Comparison of ENCODE assay signal across 20 cellular contexts in the genomic region with DNA sequence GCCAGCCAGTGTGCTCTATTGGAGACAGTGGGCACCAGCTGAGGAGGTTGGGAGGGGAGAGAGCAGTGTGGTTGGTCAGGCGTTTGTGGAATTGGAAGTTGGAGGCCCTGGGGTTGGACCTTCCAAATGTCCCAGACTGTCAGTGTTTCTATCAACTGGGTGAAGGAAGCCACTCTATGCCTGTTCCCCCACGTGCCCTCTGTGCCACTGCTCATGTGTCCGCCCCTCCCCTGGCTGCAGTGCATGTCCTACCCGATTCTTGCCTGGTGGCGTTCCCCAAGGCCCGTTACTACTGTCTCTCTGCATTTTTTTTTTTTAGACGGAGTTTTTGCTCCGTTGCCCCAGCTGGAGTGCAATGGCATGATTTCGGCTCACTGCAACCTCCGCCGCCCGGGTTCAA. TPM values are rescaled to one million over a fixed set of nuclear protein-coding genes. Genes with fewer than 3 reads are reported as not detected.
A peak's percentile ranks its signal among the peaks of the same experiment; 100 is the strongest.
DNase-seq lines count a peak whose midpoint lies in the region; ATAC-seq and TF ChIP-seq lines count a peak whose summit lies in the region.
"Had no signal": no experiment of that assay in that cellular context is flagged by ENCODE, and none has a peak within 500 bp of the region (broad histone marks: within the 10 kb centered on the region; RNA-seq: fewer than 3 reads in every experiment).

No MANE protein-coding gene starts in this region.

- no peak overlapping the region for H3K4me3 Mint-ChIP-seq in activated CD8-positive, alpha-beta T cell treated with anti-CD3 and anti-CD28 coated beads, Interleukin-2, amount 10 ng/mL, durations not matched to agents 7 days and 5 days
- H3K4me3 Mint-ChIP-seq in activated CD8-positive, alpha-beta T cell treated with anti-CD3 and anti-CD28 coated beads for 36 hours, result no peak overlapping the region
- no peak overlapping the region for H3K4me3 Mint-ChIP-seq in mesothelial cell of epicardium
- no peak overlapping the region for H3K4me3 Mint-ChIP-seq in activated CD4-positive, alpha-beta T cell treated with anti-CD3 and anti-CD28 coated beads, Interleukin-2, amount 10 ng/mL, durations not matched to agents 24 days and 14 days
- H3K4me3 Mint-ChIP-seq: CD8-positive, alpha-beta T cell; HFFc6 had no signal

- ATAC-seq in activated CD8-positive, alpha-beta T cell treated with anti-CD3 and anti-CD28 coated beads, Interleukin-2, amount 10 ng/mL, durations not matched to agents 7 days and 5 days, result peak; percentile 19
- ATAC-seq in activated CD8-positive, alpha-beta T cell treated with anti-CD3 and anti-CD28 coated beads for 36 hours, result no peak
- ATAC-seq: CD8-positive, alpha-beta T cell had no signal

- no peaks in the 10 kb centered on the region for H3K9me3 Mint-ChIP-seq in activated CD8-positive, alpha-beta T cell treated with anti-CD3 and anti-CD28 coated beads, Interleukin-2, amount 10 ng/mL, durations not matched to agents 7 days and 5 days (ENCODE audit: insufficient read depth)
- no peaks in the 10 kb centered on the region for H3K9me3 Mint-ChIP-seq in activated CD8-positive, alpha-beta T cell treated with anti-CD3 and anti-CD28 coated beads for 36 hours
- no peaks in the 10 kb centered on the region for H3K9me3 Mint-ChIP-seq in mesothelial cell of epicardium
- H3K9me3 Mint-ChIP-seq in activated CD4-positive, alpha-beta T cell treated with anti-CD3 and anti-CD28 coated beads, Interleukin-2, amount 10 ng/mL, durations not matched to agents 24 days and 14 days, result no peaks in the 10 kb centered on the region
- H3K9me3 Mint-ChIP-seq: HFFc6 had no signal

- no peaks in the 10 kb centered on the region for H3K4me1 Mint-ChIP-seq in activated CD8-positive, alpha-beta T cell treated with anti-CD3 and anti-CD28 coated beads, Interleukin-2, amount 10 ng/mL, durations not matched to agents 7 days and 5 days (ENCODE audit: low read depth)
- H3K4me1 Mint-ChIP-seq in activated CD8-positive, alpha-beta T cell treated with anti-CD3 and anti-CD28 coated beads for 36 hours (ENCODE audit: low read depth), result no peaks in the 10 kb centered on the region
- H3K4me1 Mint-ChIP-seq in mesothelial cell of epicardium, result peaks cover 60% of the 10 kb centered on the region
- no peaks in the 10 kb centered on the region for H3K4me1 Mint-ChIP-seq in activated CD4-positive, alpha-beta T cell treated with anti-CD3 and anti-CD28 coated beads, Interleukin-2, amount 10 ng/mL, durations not matched to agents 24 days and 14 days

- no peak overlapping the region for H3K27ac Mint-ChIP-seq in activated CD8-positive, alpha-beta T cell treated with anti-CD3 and anti-CD28 coated beads, Interleukin-2, amount 10 ng/mL, durations not matched to agents 7 days and 5 days
- H3K27ac Mint-ChIP-seq in activated CD8-positive, alpha-beta T cell treated with anti-CD3 and anti-CD28 coated beads for 36 hours, result no peak overlapping the region
- H3K27ac Mint-ChIP-seq in mesothelial cell of epicardium, result peak overlapping the region; percentile 19
- H3K27ac Mint-ChIP-seq in activated CD4-positive, alpha-beta T cell treated with anti-CD3 and anti-CD28 coated beads, Interleukin-2, amount 10 ng/mL, durations not matched to agents 24 days and 14 days, result no peak overlapping the region
- H3K27ac Mint-ChIP-seq: CD8-positive, alpha-beta T cell; HFFc6 had no signal

- H3K27ac ChIP-seq in dorsolateral prefrontal cortex, result peak overlapping the region in 55 of 59 donors; percentile 40 to 97 (median 85)
- H3K27ac ChIP-seq in substantia nigra (ENCODE audit: low read depth, low read length, poor library complexity, severe bottlenecking), result peak overlapping the region; percentile 78
- H3K27ac ChIP-seq: 22Rv1 had no signal

- intact Hi-C loops in activated CD8-positive, alpha-beta T cell treated with anti-CD3 and anti-CD28 coated beads for 36 hours (cut with micrococcal nuclease), result no loop called here
- intact Hi-C loops in dorsolateral prefrontal cortex (cut with DNase I), result no loop called here
- intact Hi-C loops in activated CD4-positive, alpha-beta T cell treated with anti-CD3 and anti-CD28 coated beads, Interleukin-2, amount 10 ng/mL, durations not matched to agents 24 days and 14 days (cut with micrococcal nuclease), result no loop called here

- no peak for TF ChIP-seq CTCF in activated CD8-positive, alpha-beta T cell treated with anti-CD3 and anti-CD28 coated beads for 36 hours (IDR thresholded peaks at IDR 0.05)
- no peak for TF ChIP-seq CTCF in dorsolateral prefrontal cortex (IDR thresholded peaks at IDR 0.05 in 54 of 56, conservative IDR thresholded peaks at IDR 0.05 in 2 of 56; ENCODE audit: low read depth in 1 of 56, partially characterized antibody in 56 of 56)
- TF ChIP-seq CTCF in mesothelial cell of epicardium (IDR thresholded peaks at IDR 0.05; ENCODE audit: unreplicated experiment), result no peak

- no peaks in the 10 kb centered on the region for H3K27me3 ChIP-seq in dorsolateral prefrontal cortex
- H3K27me3 ChIP-seq: BE2C had no signal

- CTCF ChIA-PET in activated CD8-positive, alpha-beta T cell treated with anti-CD3 and anti-CD28 coated beads, Interleukin-2, amount 10 ng/mL, durations not matched to agents 7 days and 5 days (lab: Charles Lee), result interaction anchor here (1.9 to 2.7 kb wide), 3 partner anchors 18 to 121 kb away, joined by 4 to 13 read pairs (median 7); no protein-coding TSS in a partner anchor
- CTCF ChIA-PET in activated CD8-positive, alpha-beta T cell treated with anti-CD3 and anti-CD28 coated beads for 36 hours (lab: Charles Lee), result interaction anchor here (1.2 to 2.5 kb wide), 7 partner anchors 14 to 109 kb away, joined by 3 to 11 read pairs (median 5); no protein-coding TSS in a partner anchor

- no peaks in the 10 kb centered on the region for H3K27me3 Mint-ChIP-seq in activated CD8-positive, alpha-beta T cell treated with anti-CD3 and anti-CD28 coated beads, Interleukin-2, amount 10 ng/mL, durations not matched to agents 7 days and 5 days (ENCODE audit: low read depth)
- H3K27me3 Mint-ChIP-seq in activated CD8-positive, alpha-beta T cell treated with anti-CD3 and anti-CD28 coated beads for 36 hours, result no peaks in the 10 kb centered on the region
- no peaks in the 10 kb centered on the region for H3K27me3 Mint-ChIP-seq in mesothelial cell of epicardium (ENCODE audit: low read depth)
- H3K27me3 Mint-ChIP-seq in activated CD4-positive, alpha-beta T cell treated with anti-CD3 and anti-CD28 coated beads, Interleukin-2, amount 10 ng/mL, durations not matched to agents 24 days and 14 days, result peaks cover 2% of the 10 kb centered on the region

- POLR2A ChIA-PET in activated CD8-positive, alpha-beta T cell treated with anti-CD3 and anti-CD28 coated beads, Interleukin-2, amount 10 ng/mL, durations not matched to agents 7 days and 5 days (lab: Charles Lee), result no interaction called here
- POLR2A ChIA-PET in activated CD8-positive, alpha-beta T cell treated with anti-CD3 and anti-CD28 coated beads for 36 hours (lab: Charles Lee), result no interaction called here

- H3K4me3 ChIP-seq in dorsolateral prefrontal cortex, result no peak overlapping the region

- H3K36me3 Mint-ChIP-seq in activated CD8-positive, alpha-beta T cell treated with anti-CD3 and anti-CD28 coated beads, Interleukin-2, amount 10 ng/mL, durations not matched to agents 7 days and 5 days (ENCODE audit: low read depth), result no peaks in the 10 kb centered on the region
- no peaks in the 10 kb centered on the region for H3K36me3 Mint-ChIP-seq in activated CD8-positive, alpha-beta T cell treated with anti-CD3 and anti-CD28 coated beads for 36 hours (ENCODE audit: low read depth)
- H3K36me3 Mint-ChIP-seq in mesothelial cell of epicardium, result no peaks in the 10 kb centered on the region
- no peaks in the 10 kb centered on the region for H3K36me3 Mint-ChIP-seq in activated CD4-positive, alpha-beta T cell treated with anti-CD3 and anti-CD28 coated beads, Interleukin-2, amount 10 ng/mL, durations not matched to agents 24 days and 14 days (ENCODE audit: low read depth)
- H3K36me3 Mint-ChIP-seq: CD8-positive, alpha-beta T cell had no signal

- no peak for DNase-seq in activated CD8-positive, alpha-beta T cell treated with anti-CD3 and anti-CD28 coated beads, Interleukin-2, amount 10 ng/mL, durations not matched to agents 7 days and 5 days
- no peak for DNase-seq in activated CD8-positive, alpha-beta T cell treated with anti-CD3 and anti-CD28 coated beads for 36 hours
- no peak for DNase-seq in dorsolateral prefrontal cortex
- DNase-seq in mesothelial cell of epicardium (ENCODE audit: low spot score in 2 of 2, unreplicated experiment in 2 of 2), result no peak
- DNase-seq in substantia nigra (lab: John Stamatoyannopoulos, UW), result peak in 8 of 49 donors; percentile 26 to 61 (median 36)
- no peak for DNase-seq in SKM-1 (lab: John Stamatoyannopoulos, UW; ENCODE audit: unreplicated experiment)
- no peak for DNase-seq in LoVo (ENCODE audit: low spot score)
- no peak for DNase-seq in activated CD4-positive, alpha-beta T cell treated with anti-CD3 and anti-CD28 coated beads, Interleukin-2, amount 10 ng/mL, durations not matched to agents 24 days and 14 days
- DNase-seq: CD8-positive, alpha-beta T cell; HFFc6; KBM-7; NCI-H1694 treated with DMSO at 0.1 percent for 48 hours; NK-92 treated with Interleukin-12 subunit alpha and Interleukin-12 subunit beta, amount 100 ng/mL, for 24 hours; Right ventricle myocardium superior had no signal

RNA-seq across cellular contexts. Expression of a gene that starts 21.1 kb away (rescaled TPM):
- not detected for total RNA-seq in activated CD8-positive, alpha-beta T cell treated with anti-CD3 and anti-CD28 coated beads, Interleukin-2, amount 10 ng/mL, durations not matched to agents 7 days and 5 days
- total RNA-seq in activated CD8-positive, alpha-beta T cell treated with anti-CD3 and anti-CD28 coated beads for 36 hours, result not detected
- total RNA-seq in dorsolateral prefrontal cortex, result 100 to 1,000 TPM in 3 of 120 experiments, 10 to 100 TPM in 117; 45.1 to 109 (median 75.9) TPM
- total RNA-seq in mesothelial cell of epicardium, result 2.9 to 4.3 TPM (median 3.8 TPM) in 3 replicates
- total RNA-seq in activated CD4-positive, alpha-beta T cell treated with anti-CD3 and anti-CD28 coated beads, Interleukin-2, amount 10 ng/mL, durations not matched to agents 24 days and 14 days, result not detected in 2 replicates
- total RNA-seq: CD8-positive, alpha-beta T cell; OCI-LY7 had no signal

RNA-seq across cellular contexts. Expression of a gene that starts 27.0 kb away (rescaled TPM):
- not detected for total RNA-seq in activated CD8-positive, alpha-beta T cell treated with anti-CD3 and anti-CD28 coated beads, Interleukin-2, amount 10 ng/mL, durations not matched to agents 7 days and 5 days
- not detected for total RNA-seq in activated CD8-positive, alpha-beta T cell treated with anti-CD3 and anti-CD28 coated beads for 36 hours
- total RNA-seq in dorsolateral prefrontal cortex (1 to 10 TPM in 11 of 120 experiments, under 1 TPM in 54, not detected in 55; 0.24 to 4.4 (median 0.48) TPM), mesothelial cell of epicardium (not detected in 3 replicates)
- not detected in 2 replicates for total RNA-seq in activated CD4-positive, alpha-beta T cell treated with anti-CD3 and anti-CD28 coated beads, Interleukin-2, amount 10 ng/mL, durations not matched to agents 24 days and 14 days
- total RNA-seq: Calu3; CD8-positive, alpha-beta T cell; HepG2; HFFc6; NCI-H460; OCI-LY7; Right ventricle myocardium superior had no signal

RNA-seq across cellular contexts. Expression of a gene that starts 37.9 kb away (rescaled TPM):
- total RNA-seq in activated CD8-positive, alpha-beta T cell treated with anti-CD3 and anti-CD28 coated beads, Interleukin-2, amount 10 ng/mL, durations not matched to agents 7 days and 5 days, result not detected
- not detected for total RNA-seq in activated CD8-positive, alpha-beta T cell treated with anti-CD3 and anti-CD28 coated beads for 36 hours
- total RNA-seq in dorsolateral prefrontal cortex (1,000 to 10,000 TPM in 3 of 120 experiments, 100 to 1,000 TPM in 31, 10 to 100 TPM in 86; 17.8 to 1,525 (median 52.6) TPM), mesothelial cell of epicardium (0.13 to 0.32 TPM (median 0.22 TPM) in 3 replicates)
- not detected in 2 replicates for total RNA-seq in activated CD4-positive, alpha-beta T cell treated with anti-CD3 and anti-CD28 coated beads, Interleukin-2, amount 10 ng/mL, durations not matched to agents 24 days and 14 days
- total RNA-seq: Calu3; CD8-positive, alpha-beta T cell; HFFc6; NCI-H460; OCI-LY7 had no signal

Comparison
In these comparisons a context has a peak if more than half of its experiments do, and no peak if none do; other contexts are left out.
1. RNA of a gene that starts 37.9 kb away (total RNA-seq): 17.8 to 1,525 TPM in dorsolateral prefrontal cortex; 0.13 to 0.32 TPM in mesothelial cell of epicardium, not detected in activated CD8-positive, alpha-beta T cell treated with anti-CD3 and anti-CD28 coated beads, Interleukin-2, amount 10 ng/mL, durations not matched to agents 7 days and 5 days, not detected in activated CD8-positive, alpha-beta T cell treated with anti-CD3 and anti-CD28 coated beads for 36 hours and not detected in activated CD4-positive, alpha-beta T cell treated with anti-CD3 and anti-CD28 coated beads, Interleukin-2, amount 10 ng/mL, durations not matched to agents 24 days and 14 days; every median in the first group is over 10 times any median in the second.